ENCODE assay signal across 10 cellular contexts in genomic region chr13:100611678-100612492, GRCh38. TPM values are rescaled to one million over a fixed set of nuclear protein-coding genes. Genes with fewer than 3 reads are reported as not detected.
DNase-seq lines count a peak whose midpoint lies in the region; ATAC-seq, FAIRE-seq and TF ChIP-seq lines count a peak whose summit lies in the region.
"Had no signal": no experiment of that assay in that cellular context is flagged by ENCODE, and none has a peak within 500 bp of the region (broad histone marks: within the 10 kb centered on the region; RNA-seq: fewer than 3 reads in every experiment).

No MANE protein-coding gene starts in this region.

- H3K9me3 Mint-ChIP-seq in natural killer cell (no peaks in the 10 kb centered on the region), HFFc6 (no peaks in the 10 kb centered on the region)

- intact Hi-C loops in natural killer cell (cut with micrococcal nuclease): loop anchor here (1.0 to 5.0 kb wide), 2 partner anchors 17 to 60 kb away; partner anchors contain the start of gene TMTC4

- H3K4me3 ChIP-seq in astrocyte of the spinal cord (ENCODE audit: low read depth, low read length): no peak overlapping the region

- peak overlapping the region; percentile 78 for H3K4me3 Mint-ChIP-seq in natural killer cell
- no peak overlapping the region for H3K4me3 Mint-ChIP-seq in HFFc6

- H3K36me3 Mint-ChIP-seq in natural killer cell (no peaks in the 10 kb centered on the region), HFFc6 (ENCODE audit: low read depth) (no peaks in the 10 kb centered on the region)

- TF ChIP-seq CTCF in astrocyte of the spinal cord (IDR thresholded peaks at IDR 0.05; ENCODE audit: low read depth, low read length) (no peak), natural killer cell (IDR thresholded peaks at IDR 0.05) (no peak), HFFc6 (IDR thresholded peaks at IDR 0.05) (no peak)

- FAIRE-seq in GM18507 (lab: Jason Lieb, UNC): peak; percentile 83
- FAIRE-seq: endometrium had no signal

- peak overlapping the region; percentile 84 to 96 for H3K27ac Mint-ChIP-seq in natural killer cell
- no peak overlapping the region for H3K27ac Mint-ChIP-seq in HFFc6

- in situ Hi-C loops in astrocyte of the spinal cord (cut with HindIII; ENCODE audit: low sequenced_read_pairs): no loop called here

- H3K4me1 Mint-ChIP-seq in natural killer cell: peaks cover 61 to 64% of the 10 kb centered on the region in 2 donors
- no peaks in the 10 kb centered on the region for H3K4me1 Mint-ChIP-seq in HFFc6 (ENCODE audit: low read depth)

- peak; percentile 37 for ATAC-seq in HG02798 (IDR thresholded peaks at IDR 0.05; ENCODE audit: poor library complexity, unreplicated experiment)
- peak; percentile 65 to 81 (median 77) for ATAC-seq in natural killer cell
- ATAC-seq in left lobe of liver: no peak
- no peak for ATAC-seq in GM18907 (IDR thresholded peaks at IDR 0.05; ENCODE audit: unreplicated experiment)

- H3K27me3 Mint-ChIP-seq in natural killer cell (ENCODE audit: low read depth in 2 of 2): no peaks in the 10 kb centered on the region
- peaks cover 2% of the 10 kb centered on the region; the same call in 1 of the 2 replicates for H3K27me3 Mint-ChIP-seq in HFFc6 (ENCODE audit: insufficient read depth)

- DNase-seq in GM18507 (ENCODE audit: extremely low spot score, insufficient read length, low read depth): no peak
- peak; percentile 23 for DNase-seq in astrocyte of the spinal cord (ENCODE audit: low read depth, low spot score)
- peak; percentile 65 for DNase-seq in natural killer cell
- no peak for DNase-seq in effector CD4-positive, alpha-beta T cell
- DNase-seq in HFFc6: no peak
- no peak for DNase-seq in left lobe of liver (ENCODE audit: low spot score)
- DNase-seq: NCI-H1048 had no signal

RNA-seq across cellular contexts. Expression of gene GGACT, which starts 23.3 kb away (rescaled TPM):
- total RNA-seq in natural killer cell (10 to 100 TPM in 2 of 3 donors, 1 to 10 TPM in 1; 8.8 to 16.4 (median 15.1) TPM), left lobe of liver (9.6 TPM)
- 1 to 10 TPM in 5 of 6 experiments, under 1 TPM in 1; 0.99 to 3.0 (median 1.8) TPM for total RNA-seq in HFFc6 (2021; fragmentation: NEBNext Ultra II Directional; extraction: Animal tissue kit (Norgen Biotek cat#: 25700))

Comparison
In these comparisons a context has a peak if more than half of its experiments do, and no peak if none do; other contexts are left out.
1. DNase-seq: peak in astrocyte of the spinal cord (single experiment) and natural killer cell (single experiment); none in GM18507 (single experiment), effector CD4-positive, alpha-beta T cell (single experiment), HFFc6 (single experiment) and left lobe of liver (single experiment).
2. ATAC-seq: peak in HG02798 (single experiment) and natural killer cell (3 of 3); none in left lobe of liver (single experiment) and GM18907 (single experiment).